In genomic region chr7:18520450-18521235, GRCh38 we compare ENCODE assay signal across 8 cellular contexts. TPM values are rescaled to one million over a fixed set of nuclear protein-coding genes. Genes with fewer than 3 reads are reported as not detected.
DNase-seq lines count a peak whose midpoint lies in the region; ATAC-seq and TF ChIP-seq lines count a peak whose summit lies in the region.

No MANE protein-coding gene starts in this region.

- TF ChIP-seq POLR2A in erythroblast (IDR thresholded peaks at IDR 0.05; ENCODE audit: low read length), result no peak
- TF ChIP-seq POLR2A in sigmoid colon (IDR thresholded peaks at IDR 0.05), result no peak

- TF ChIP-seq CTCF in sigmoid colon (IDR thresholded peaks at IDR 0.05), result no peak

- H3K27ac ChIP-seq in sigmoid colon, result no peak overlapping the region

- 75 to 89% methylated on average over 5 of the region's 5 CpGs for WGBS in sigmoid colon, 2 donors

- peaks cover 0 to 7% (median 0%) of the 10 kb centered on the region in 4 donors for H3K4me1 ChIP-seq in sigmoid colon

- no peak overlapping the region for H3K4me3 ChIP-seq in sigmoid colon

- H3K9me3 ChIP-seq in sigmoid colon, result no peaks in the 10 kb centered on the region

- peak; percentile 78 for ATAC-seq in GM21390 (IDR thresholded peaks at IDR 0.05; ENCODE audit: unreplicated experiment)
- peak; percentile 71 for ATAC-seq in HG03571 (IDR thresholded peaks at IDR 0.05; ENCODE audit: unreplicated experiment)

- intact Hi-C loops in sigmoid colon (cut with DNase I), result no loop called here

- DNase-seq in COLO829 (ENCODE audit: low spot score) (peak; percentile 33), fibroblast of gingiva (ENCODE audit: low read depth) (peak; percentile 69), erythroblast (lab: John Stamatoyannopoulos, UW) (no peak), NCI-H1930 (lab: John Stamatoyannopoulos, UW) (no peak), hepatic stellate cell (ENCODE audit: low spot score) (no peak), sigmoid colon (no peak)

- no peak for TF ChIP-seq EP300 in sigmoid colon (IDR thresholded peaks at IDR 0.05)

- H3K27me3 ChIP-seq in sigmoid colon, result no peaks in the 10 kb centered on the region

- H3K36me3 ChIP-seq in sigmoid colon, result no peaks in the 10 kb centered on the region

RNA-seq across cellular contexts. Expression of gene HDAC9, which starts 25.1 kb away (rescaled TPM):
- 10 to 100 TPM; 22.2 to 38.2 (median 33.5) TPM for total RNA-seq in sigmoid colon
- 1 to 10 TPM; 2.4 to 8.1 (median 5.5) TPM for polyA plus RNA-seq in sigmoid colon

Comparison
In these comparisons a context has a peak if more than half of its experiments do, and no peak if none do; other contexts are left out.
1. DNase-seq: peak in COLO829 (single experiment) and fibroblast of gingiva (single experiment); none in erythroblast (0 of 2), NCI-H1930 (0 of 2), hepatic stellate cell (single experiment) and sigmoid colon (single experiment).